In genomic region chr1:79683420-79683819, GRCh38 we compare ENCODE assay signal across 31 cellular contexts.
DNase-seq lines count a peak whose midpoint lies in the region; ATAC-seq and TF ChIP-seq lines count a peak whose summit lies in the region.
"Had no signal": no experiment of that assay in that cellular context is flagged by ENCODE, and none has a peak within 500 bp of the region (broad histone marks: within the 10 kb centered on the region; RNA-seq: fewer than 3 reads in every experiment).

No MANE protein-coding gene starts in this region.

- H3K9me3 ChIP-seq in HEK293 (ENCODE audit: control insufficient read depth, insufficient read depth, low read depth, low read length) (no peaks in the 10 kb centered on the region), endodermal cell (ENCODE audit: control insufficient read depth, low read length) (peaks cover 26% of the 10 kb centered on the region)
- H3K9me3 ChIP-seq: A549, BE2C, BLaER1, Caco-2 had no signal

- H3K4me3 ChIP-seq in HEK293 (ENCODE audit: low read depth, low read length) (no peak overlapping the region), endodermal cell (ENCODE audit: low read length) (peak overlapping the region; percentile 43)
- H3K4me3 ChIP-seq: A549; BLaER1; BLaER1 treated with 17β-estradiol and CSF1 and Interleukin-3, amounts not matched to agents 10 nM and 100 nM had no signal

- CTCF ChIA-PET in HEK293 (lab: Yijun Ruan, JAX) = interaction anchor here (0.6 kb wide), 1 partner anchor 32 kb away, joined by 4 read pairs; no protein-coding TSS in a partner anchor

- POLR2A ChIA-PET in HEK293 (lab: Yijun Ruan, JAX) = no interaction called here

- H3K4me1 ChIP-seq in HEK293 (ENCODE audit: control insufficient read depth, insufficient read depth, low read length) (no peaks in the 10 kb centered on the region), endodermal cell (ENCODE audit: control insufficient read depth, insufficient read depth, low read length) (no peaks in the 10 kb centered on the region)
- H3K4me1 ChIP-seq: A549; BE2C; BLaER1; BLaER1 treated with 17β-estradiol and CSF1 and Interleukin-3, amounts not matched to agents 10 nM and 100 nM; Caco-2 had no signal

- ATAC-seq in GM18511 (IDR thresholded peaks at IDR 0.05; ENCODE audit: unreplicated experiment) = no peak
- ATAC-seq: A549; CD8-positive, alpha-beta T cell had no signal

- peaks cover 38% of the 10 kb centered on the region for H3K36me3 Mint-ChIP-seq in endodermal cell (ENCODE audit: low read depth)
- H3K36me3 Mint-ChIP-seq: CD14-positive monocyte; CD4-positive, alpha-beta memory T cell; CD4-positive, CD25-positive, alpha-beta regulatory T cell; CD8-positive, alpha-beta memory T cell; CD8-positive, alpha-beta T cell had no signal

- no peaks in the 10 kb centered on the region for H3K27me3 Mint-ChIP-seq in endodermal cell (ENCODE audit: insufficient read depth)
- H3K27me3 Mint-ChIP-seq: B cell; CD4-positive, alpha-beta memory T cell; CD4-positive, alpha-beta T cell; CD4-positive, CD25-positive, alpha-beta regulatory T cell; CD8-positive, alpha-beta memory T cell had no signal

- H3K9ac ChIP-seq in endodermal cell (ENCODE audit: extremely low read depth, low read length, poor library complexity, severe bottlenecking) = no peak overlapping the region
- H3K9ac ChIP-seq: BLaER1; BLaER1 treated with 17β-estradiol and CSF1 and Interleukin-3, amounts not matched to agents 10 nM and 100 nM had no signal

- H3K27ac Mint-ChIP-seq in endodermal cell = no peak overlapping the region
- H3K27ac Mint-ChIP-seq: B cell; CD14-positive monocyte; CD4-positive, alpha-beta memory T cell; CD4-positive, alpha-beta T cell; CD4-positive, CD25-positive, alpha-beta regulatory T cell; CD8-positive, alpha-beta memory T cell; CD8-positive, alpha-beta T cell had no signal

- H3K4me3 Mint-ChIP-seq in endodermal cell = no peak overlapping the region
- H3K4me3 Mint-ChIP-seq: B cell; CD14-positive monocyte; CD4-positive, alpha-beta memory T cell; CD4-positive, alpha-beta T cell; CD4-positive, CD25-positive, alpha-beta regulatory T cell; CD8-positive, alpha-beta memory T cell; CD8-positive, alpha-beta T cell had no signal

- no peaks in the 10 kb centered on the region for H3K36me3 ChIP-seq in HEK293 (ENCODE audit: control insufficient read depth in 2 of 2, insufficient read depth in 1 of 2, low read length in 2 of 2)
- no peaks in the 10 kb centered on the region for H3K36me3 ChIP-seq in endodermal cell (ENCODE audit: control insufficient read depth, insufficient read depth, low read length)
- H3K36me3 ChIP-seq: BE2C; BLaER1; BLaER1 treated with 17β-estradiol and CSF1 and Interleukin-3, amounts not matched to agents 10 nM and 100 nM had no signal

- H3K9me3 Mint-ChIP-seq in endodermal cell = peaks cover 47% of the 10 kb centered on the region

- TF ChIP-seq CTCF in HEK293 (tag by site-specific recombination; IDR thresholded peaks at IDR 0.05) (no peak), endodermal cell (conservative IDR thresholded peaks at IDR 0.05) (no peak)

- DNase-seq in endodermal cell (no peak), SHP77 (lab: John Stamatoyannopoulos, UW) (no peak)
- DNase-seq: 8988T; ACHN; AML-193; BE2C; C1 segment of cervical spinal cord; Caco-2; Calu3; CD4-positive, alpha-beta memory T cell; CD4-positive, alpha-beta T cell; CD4-positive, CD25-positive, alpha-beta regulatory T cell; CD8-positive, alpha-beta memory T cell; CD8-positive, alpha-beta T cell; COR-L47; DMS 273 treated with DMSO at 0.1 percent for 48 hours; DMS153; DMS53; DMS79; DMS79 treated with DMSO at 0.1 percent for 48 hours; DND-41; EL had no signal

- H3K27ac ChIP-seq in HEK293 (ENCODE audit: extremely low read depth, low read depth, low read length) (no peak overlapping the region), endodermal cell (ENCODE audit: low read depth, low read length) (no peak overlapping the region)
- H3K27ac ChIP-seq: 22Rv1; A549; BLaER1; BLaER1 treated with 17β-estradiol and CSF1 and Interleukin-3, amounts not matched to agents 10 nM and 100 nM; C4-2B had no signal

- no peaks in the 10 kb centered on the region for H3K4me1 Mint-ChIP-seq in endodermal cell
- H3K4me1 Mint-ChIP-seq: B cell; CD14-positive monocyte; CD4-positive, alpha-beta memory T cell; CD4-positive, CD25-positive, alpha-beta regulatory T cell; CD8-positive, alpha-beta memory T cell had no signal

- H3K27me3 ChIP-seq in endodermal cell (ENCODE audit: control insufficient read depth, insufficient read depth, low read length, poor library complexity, severe bottlenecking) = no peaks in the 10 kb centered on the region
- H3K27me3 ChIP-seq: BE2C; BLaER1; BLaER1 treated with 17β-estradiol and CSF1 and Interleukin-3, amounts not matched to agents 10 nM and 100 nM had no signal

TF ChIP-seq in HEK293, 187 proteins besides CTCF, POLR2A, EP300 and RAD21:
- TF ChIP-seq TRIM28 (IDR thresholded peaks at IDR 0.05; ENCODE audit: borderline replicate concordance, low read length) = peak; percentile 24; the same call in 1 of the 2 replicates
- TF ChIP-seq ZNF660 (tag by site-specific recombination; IDR thresholded peaks at IDR 0.05) = no peak
- peak; percentile 93 for TF ChIP-seq ZNF555 (tag by site-specific recombination; conservative IDR thresholded peaks at IDR 0.05)
- TF ChIP-seq SETDB1 (IDR thresholded peaks at IDR 0.05; ENCODE audit: insufficient read length, low read length) = peak; percentile 46
- TF ChIP-seq PRDM2 (tag by site-specific recombination; IDR thresholded peaks at IDR 0.05; ENCODE audit: borderline replicate concordance) = no peak
- no peak for TF ChIP-seq ZNF777 (tag by site-specific recombination; IDR thresholded peaks at IDR 0.05; ENCODE audit: borderline replicate concordance)
- no peak for TF ChIP-seq ZBTB21 (tag by site-specific recombination; IDR thresholded peaks at IDR 0.05)
- no peak for TF ChIP-seq ZNF202 (tag by site-specific recombination; IDR thresholded peaks at IDR 0.05; ENCODE audit: borderline replicate concordance)
- TF ChIP-seq ZNF768 (tag by site-specific recombination; IDR thresholded peaks at IDR 0.05) = no peak
- TF ChIP-seq SALL2 (tag by site-specific recombination; IDR thresholded peaks at IDR 0.05; ENCODE audit: borderline replicate concordance) = no peak
- TF ChIP-seq ZNF510 (tag by site-specific recombination; IDR thresholded peaks at IDR 0.05; ENCODE audit: insufficient replicate concordance) = no peak
- TF ChIP-seq ZNF549 (tag by site-specific recombination; IDR thresholded peaks at IDR 0.05) = peak; percentile 91
